In genomic region chr20:21840991-21841390, GRCh38 we compare ENCODE assay signal across 17 cellular contexts.
"Had no signal": no experiment of that assay in that cellular context is flagged by ENCODE, and none has a peak within 500 bp of the region (broad histone marks: within the 10 kb centered on the region; RNA-seq: fewer than 3 reads in every experiment).

No MANE protein-coding gene starts in this region.

- H3K4me1 ChIP-seq: esophagus muscularis mucosa, heart right ventricle, spleen had no signal

- H3K9me3 ChIP-seq: esophagus muscularis mucosa, mucosa of descending colon, neutrophil had no signal

- ATAC-seq: heart right ventricle; left lobe of liver; mucosa of descending colon; naive thymus-derived CD8-positive, alpha-beta T cell; sciatic nerve; stimulated activated naive B cell treated with anti-CD40 and anti-IgM and Interleukin-4, amounts not matched to agents 10 μg/mL and 1 μg/mL and 100 μg/mL, for 72 hours; stimulated activated naive CD8-positive, alpha-beta T cell treated with anti-CD3 and anti-CD28 coated beads, Interleukin-15, amount 100 ng/mL, for 72 hours had no signal

- DNase-seq: effector memory CD4-positive, alpha-beta T cell; heart right ventricle; hypothalamus; mammary epithelial cell; mucosa of descending colon; naive thymus-derived CD8-positive, alpha-beta T cell; spleen; stimulated activated CD4-positive, alpha-beta T cell treated with anti-CD3 and anti-CD28 coated beads, Interleukin-15, amount 100 ng/mL, for 24 hours; stimulated activated CD4-positive, alpha-beta T cell treated with anti-CD3 and anti-CD28 coated beads, Interleukin-1b, Interleukin-23, amount 100 ng/mL, for 48 hours; stimulated activated CD4-positive, alpha-beta T cell treated with anti-CD3 and anti-CD28 coated beads, Interleukin-4, amount 100 ng/mL, for 24 hours; stimulated activated naive B cell treated with anti-CD40 and anti-IgM and Interleukin-4, amounts not matched to agents 10 μg/mL and 1 μg/mL and 100 μg/mL, for 72 hours; stimulated activated naive CD8-positive, alpha-beta T cell treated with anti-CD3 and anti-CD28 coated beads, Interleukin-15, amount 100 ng/mL, for 72 hours had no signal

- H3K4me3 ChIP-seq: esophagus muscularis mucosa, heart right ventricle, mucosa of descending colon, spleen had no signal

- H3K27me3 ChIP-seq: esophagus muscularis mucosa, neutrophil, spleen had no signal

- H3K27ac ChIP-seq: epithelial cell of prostate, esophagus muscularis mucosa, heart right ventricle, neutrophil, spleen had no signal

- H3K36me3 ChIP-seq: esophagus muscularis mucosa, heart right ventricle, neutrophil, spleen had no signal
